17 cellular contexts compared by ENCODE assay signal in the genomic region with DNA sequence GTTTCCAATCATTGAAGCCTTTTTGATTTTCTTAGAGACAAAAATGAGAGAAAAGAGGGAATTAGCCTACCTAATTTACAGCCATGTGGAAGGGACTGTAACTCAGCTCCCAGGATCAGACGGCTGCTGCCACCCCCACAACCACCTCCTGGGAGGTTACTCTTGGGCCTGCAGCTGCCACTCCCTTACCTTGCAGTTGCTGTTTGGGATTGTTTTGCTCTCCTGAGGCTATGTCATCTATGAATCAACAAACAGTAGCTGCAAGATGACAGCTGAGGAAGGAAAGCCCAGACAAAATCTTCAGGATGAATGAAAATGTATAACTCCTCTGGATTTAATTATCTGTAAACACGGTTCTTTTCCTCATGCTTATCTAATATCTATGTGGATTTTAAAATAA.
"Had no signal": no experiment of that assay in that cellular context is flagged by ENCODE, and none has a peak within 500 bp of the region (broad histone marks: within the 10 kb centered on the region; RNA-seq: fewer than 3 reads in every experiment).

No MANE protein-coding gene starts in this region.

- ATAC-seq: right cardiac atrium had no signal

- H3K4me3 ChIP-seq: prostate gland had no signal

- H3K9me3 ChIP-seq: prostate gland had no signal

- FAIRE-seq: endothelial cell of umbilical vein, small intestine, TTC549 had no signal

- H3K4me1 ChIP-seq: prostate gland had no signal

- H3K27ac ChIP-seq: prostate gland had no signal

- H3K36me3 ChIP-seq: prostate gland had no signal

- DNase-seq: activated CD4-positive, alpha-beta T cell treated with anti-CD3 and anti-CD28 coated beads, Interleukin-2, amount 50 U/mL, for 1 hour; activated CD4-positive, CD25-positive, alpha-beta regulatory T cell; activated CD8-positive, alpha-beta memory T cell treated with anti-CD3 and anti-CD28 coated beads for 24 hours; activated naive CD8-positive, alpha-beta T cell treated with anti-CD3 and anti-CD28 coated beads for 36 hours; cortex of kidney; effector CD4-positive, alpha-beta T cell; foreskin fibroblast; glutamatergic neuron; hypothalamus; right cardiac atrium; small intestine; stimulated activated CD4-positive, alpha-beta T cell treated with anti-CD3 and anti-CD28 coated beads, Interleukin-4, amount 100 ng/mL, for 4 hours; stimulated activated CD8-positive, alpha-beta memory T cell treated with anti-CD3 and anti-CD28 coated beads, Interleukin-4, amount 100 ng/mL, for 48 hours; stimulated activated naive CD4-positive, alpha-beta T cell treated with Interleukin-2 at 50 U/mL for 16 hours had no signal
